Comparison of ENCODE assay signal across 31 cellular contexts in genomic region chr1:47611992-47612391, GRCh38.
DNase-seq lines count a peak whose midpoint lies in the region; ATAC-seq and TF ChIP-seq lines count a peak whose summit lies in the region.
"Had no signal": no experiment of that assay in that cellular context is flagged by ENCODE, and none has a peak within 500 bp of the region (broad histone marks: within the 10 kb centered on the region; RNA-seq: fewer than 3 reads in every experiment).

No MANE protein-coding gene starts in this region.

- no peak for TF ChIP-seq CTCF in activated CD8-positive, alpha-beta T cell treated with anti-CD3 and anti-CD28 coated beads for 36 hours (IDR thresholded peaks at IDR 0.05)
- no peak for TF ChIP-seq CTCF in endodermal cell (conservative IDR thresholded peaks at IDR 0.05)

- H3K9ac ChIP-seq in endodermal cell (ENCODE audit: extremely low read depth, low read length, poor library complexity, severe bottlenecking), result no peak overlapping the region
- H3K9ac ChIP-seq: parathyroid adenoma had no signal

- WGBS in endodermal cell (ENCODE audit: insufficient coverage in 1 of 2, insufficient read length in 1 of 2), 2 experiments, result 68 to 100% methylated on average over 1 to 2 of the region's 2 CpGs

- H3K27ac Mint-ChIP-seq in activated CD8-positive, alpha-beta T cell treated with anti-CD3 and anti-CD28 coated beads, Interleukin-2, amount 10 ng/mL, durations not matched to agents 7 days and 5 days, result no peak overlapping the region
- H3K27ac Mint-ChIP-seq in activated CD8-positive, alpha-beta T cell treated with anti-CD3 and anti-CD28 coated beads for 36 hours, result no peak overlapping the region
- no peak overlapping the region for H3K27ac Mint-ChIP-seq in endodermal cell
- H3K27ac Mint-ChIP-seq: activated naive CD8-positive, alpha-beta T cell treated with anti-CD3 and anti-CD28 coated beads for 36 hours; CD8-positive, alpha-beta T cell had no signal

- no peaks in the 10 kb centered on the region for H3K36me3 ChIP-seq in endodermal cell (ENCODE audit: control insufficient read depth, insufficient read depth, low read length)
- H3K36me3 ChIP-seq: left ventricle myocardium inferior, SJCRH30, WERI-Rb-1 had no signal

- H3K36me3 Mint-ChIP-seq in activated CD8-positive, alpha-beta T cell treated with anti-CD3 and anti-CD28 coated beads, Interleukin-2, amount 10 ng/mL, durations not matched to agents 7 days and 5 days (ENCODE audit: low read depth), result no peaks in the 10 kb centered on the region
- no peaks in the 10 kb centered on the region for H3K36me3 Mint-ChIP-seq in activated CD8-positive, alpha-beta T cell treated with anti-CD3 and anti-CD28 coated beads for 36 hours (ENCODE audit: low read depth)
- no peaks in the 10 kb centered on the region for H3K36me3 Mint-ChIP-seq in endodermal cell (ENCODE audit: low read depth)
- H3K36me3 Mint-ChIP-seq: activated naive CD8-positive, alpha-beta T cell treated with anti-CD3 and anti-CD28 coated beads for 36 hours; CD8-positive, alpha-beta T cell had no signal

- peaks cover 10% of the 10 kb centered on the region for H3K9me3 ChIP-seq in endodermal cell (ENCODE audit: control insufficient read depth, low read length)
- H3K9me3 ChIP-seq: testis had no signal

- H3K4me3 Mint-ChIP-seq in activated CD8-positive, alpha-beta T cell treated with anti-CD3 and anti-CD28 coated beads, Interleukin-2, amount 10 ng/mL, durations not matched to agents 7 days and 5 days, result no peak overlapping the region
- no peak overlapping the region for H3K4me3 Mint-ChIP-seq in activated CD8-positive, alpha-beta T cell treated with anti-CD3 and anti-CD28 coated beads for 36 hours
- H3K4me3 Mint-ChIP-seq in endodermal cell, result no peak overlapping the region
- H3K4me3 Mint-ChIP-seq: activated naive CD8-positive, alpha-beta T cell treated with anti-CD3 and anti-CD28 coated beads for 36 hours; activated T-cell treated with anti-CD3 and anti-CD28 coated beads, Interleukin-2, amount 50 U/mL, for 4 hours; CD8-positive, alpha-beta T cell; neural crest cell had no signal

- H3K4me1 Mint-ChIP-seq in activated CD8-positive, alpha-beta T cell treated with anti-CD3 and anti-CD28 coated beads, Interleukin-2, amount 10 ng/mL, durations not matched to agents 7 days and 5 days (ENCODE audit: low read depth), result no peaks in the 10 kb centered on the region
- H3K4me1 Mint-ChIP-seq in activated CD8-positive, alpha-beta T cell treated with anti-CD3 and anti-CD28 coated beads for 36 hours (ENCODE audit: low read depth), result no peaks in the 10 kb centered on the region
- no peaks in the 10 kb centered on the region for H3K4me1 Mint-ChIP-seq in endodermal cell
- H3K4me1 Mint-ChIP-seq: activated naive CD8-positive, alpha-beta T cell treated with anti-CD3 and anti-CD28 coated beads for 36 hours; neural crest cell had no signal

- H3K4me3 ChIP-seq in endodermal cell (ENCODE audit: low read length), result no peak overlapping the region
- H3K4me3 ChIP-seq: left ventricle myocardium inferior, SJCRH30, skin epidermis, testis had no signal

- intact Hi-C loops in activated CD8-positive, alpha-beta T cell treated with anti-CD3 and anti-CD28 coated beads for 36 hours (cut with micrococcal nuclease), result no loop called here

- H3K9me3 Mint-ChIP-seq in activated CD8-positive, alpha-beta T cell treated with anti-CD3 and anti-CD28 coated beads, Interleukin-2, amount 10 ng/mL, durations not matched to agents 7 days and 5 days (ENCODE audit: insufficient read depth), result peaks cover 5% of the 10 kb centered on the region
- H3K9me3 Mint-ChIP-seq in activated CD8-positive, alpha-beta T cell treated with anti-CD3 and anti-CD28 coated beads for 36 hours, result peaks cover 5% of the 10 kb centered on the region
- H3K9me3 Mint-ChIP-seq in endodermal cell, result peaks cover 20% of the 10 kb centered on the region

- CTCF ChIA-PET in activated CD8-positive, alpha-beta T cell treated with anti-CD3 and anti-CD28 coated beads, Interleukin-2, amount 10 ng/mL, durations not matched to agents 7 days and 5 days (lab: Charles Lee), result no interaction called here
- CTCF ChIA-PET in activated CD8-positive, alpha-beta T cell treated with anti-CD3 and anti-CD28 coated beads for 36 hours (lab: Charles Lee), result no interaction called here

- H3K27ac ChIP-seq in endodermal cell (ENCODE audit: low read depth, low read length), result no peak overlapping the region
- H3K27ac ChIP-seq: left ventricle myocardium inferior, parathyroid adenoma, SJCRH30, skin epidermis, testis, WERI-Rb-1 had no signal

- H3K27me3 ChIP-seq in endodermal cell (ENCODE audit: control insufficient read depth, insufficient read depth, low read length, poor library complexity, severe bottlenecking), result no peaks in the 10 kb centered on the region
- H3K27me3 ChIP-seq: SJCRH30, testis had no signal

- POLR2A ChIA-PET in activated CD8-positive, alpha-beta T cell treated with anti-CD3 and anti-CD28 coated beads, Interleukin-2, amount 10 ng/mL, durations not matched to agents 7 days and 5 days (lab: Charles Lee), result no interaction called here
- POLR2A ChIA-PET in activated CD8-positive, alpha-beta T cell treated with anti-CD3 and anti-CD28 coated beads for 36 hours (lab: Charles Lee), result no interaction called here

- ATAC-seq in activated CD8-positive, alpha-beta T cell treated with anti-CD3 and anti-CD28 coated beads, Interleukin-2, amount 10 ng/mL, durations not matched to agents 7 days and 5 days, result no peak
- ATAC-seq in activated CD8-positive, alpha-beta T cell treated with anti-CD3 and anti-CD28 coated beads for 36 hours, result no peak
- ATAC-seq: activated T-cell treated with anti-CD3 and anti-CD28 coated beads, Interleukin-2, amount 50 U/mL, for 4 hours; CD8-positive, alpha-beta T cell; HepG2; stimulated activated naive CD8-positive, alpha-beta T cell treated with anti-CD3 and anti-CD28 coated beads, Interleukin-15, Interleukin-2, amounts not matched to agents 100 U/mL and 50 U/mL, for 24 hours had no signal

- H3K4me1 ChIP-seq in endodermal cell (ENCODE audit: control insufficient read depth, insufficient read depth, low read length), result no peaks in the 10 kb centered on the region
- H3K4me1 ChIP-seq: left ventricle myocardium inferior, parathyroid adenoma, SJCRH30, testis had no signal

- peak; percentile 2 for DNase-seq in activated CD8-positive, alpha-beta T cell treated with anti-CD3 and anti-CD28 coated beads, Interleukin-2, amount 10 ng/mL, durations not matched to agents 7 days and 5 days
- no peak for DNase-seq in activated CD8-positive, alpha-beta T cell treated with anti-CD3 and anti-CD28 coated beads for 36 hours
- DNase-seq in NCI-H2171 treated with DMSO at 0.1 percent for 48 hours (lab: John Stamatoyannopoulos, UW) (peak; percentile 77), endodermal cell (peak; percentile 37), DMS79 (lab: John Stamatoyannopoulos, UW) (no peak), occipital lobe (lab: John Stamatoyannopoulos, UW) (no peak), superior temporal gyrus (ENCODE audit: extremely low spot score) (no peak)
- DNase-seq: activated CD4-positive, alpha-beta T cell treated with anti-CD3 and anti-CD28 coated beads for 4 hours; activated gamma-delta T cell; activated naive CD8-positive, alpha-beta T cell treated with anti-CD3 and anti-CD28 coated beads for 36 hours; activated T-cell treated with anti-CD3 and anti-CD28 coated beads, Interleukin-2, amount 50 U/mL, for 4 hours; anterior cingulate cortex; DMS 273 treated with DMSO at 0.1 percent for 48 hours; effector memory CD4-positive, alpha-beta T cell; glutamatergic neuron; HCEC 1CT; left ventricle myocardium inferior; mesenchymal stem cell; retina; RPMI8226; SJCRH30; stimulated activated CD4-positive, alpha-beta T cell treated with anti-CD3 and anti-CD28 coated beads, Interleukin-1b, Interleukin-23, amount 100 ng/mL, for 48 hours; stimulated activated naive CD8-positive, alpha-beta T cell treated with anti-CD3 and anti-CD28 coated beads, Interleukin-15, Interleukin-2, amounts not matched to agents 100 U/mL and 50 U/mL, for 24 hours; T1000; testis; WERI-Rb-1 had no signal

- peaks cover 28% of the 10 kb centered on the region for H3K27me3 Mint-ChIP-seq in activated CD8-positive, alpha-beta T cell treated with anti-CD3 and anti-CD28 coated beads, Interleukin-2, amount 10 ng/mL, durations not matched to agents 7 days and 5 days (ENCODE audit: low read depth)
- H3K27me3 Mint-ChIP-seq in activated CD8-positive, alpha-beta T cell treated with anti-CD3 and anti-CD28 coated beads for 36 hours, result peaks cover 12% of the 10 kb centered on the region
- peaks cover 34% of the 10 kb centered on the region for H3K27me3 Mint-ChIP-seq in endodermal cell (ENCODE audit: insufficient read depth)

Comparison
In these comparisons a context has a peak if more than half of its experiments do, and no peak if none do; other contexts are left out.
1. DNase-seq: peak in activated CD8-positive, alpha-beta T cell treated with anti-CD3 and anti-CD28 coated beads, Interleukin-2, amount 10 ng/mL, durations not matched to agents 7 days and 5 days (single experiment), NCI-H2171 treated with DMSO at 0.1 percent for 48 hours (single experiment) and endodermal cell (single experiment); none in activated CD8-positive, alpha-beta T cell treated with anti-CD3 and anti-CD28 coated beads for 36 hours (single experiment), DMS79 (single experiment), occipital lobe (single experiment) and superior temporal gyrus (single experiment).